In the genomic region with DNA sequence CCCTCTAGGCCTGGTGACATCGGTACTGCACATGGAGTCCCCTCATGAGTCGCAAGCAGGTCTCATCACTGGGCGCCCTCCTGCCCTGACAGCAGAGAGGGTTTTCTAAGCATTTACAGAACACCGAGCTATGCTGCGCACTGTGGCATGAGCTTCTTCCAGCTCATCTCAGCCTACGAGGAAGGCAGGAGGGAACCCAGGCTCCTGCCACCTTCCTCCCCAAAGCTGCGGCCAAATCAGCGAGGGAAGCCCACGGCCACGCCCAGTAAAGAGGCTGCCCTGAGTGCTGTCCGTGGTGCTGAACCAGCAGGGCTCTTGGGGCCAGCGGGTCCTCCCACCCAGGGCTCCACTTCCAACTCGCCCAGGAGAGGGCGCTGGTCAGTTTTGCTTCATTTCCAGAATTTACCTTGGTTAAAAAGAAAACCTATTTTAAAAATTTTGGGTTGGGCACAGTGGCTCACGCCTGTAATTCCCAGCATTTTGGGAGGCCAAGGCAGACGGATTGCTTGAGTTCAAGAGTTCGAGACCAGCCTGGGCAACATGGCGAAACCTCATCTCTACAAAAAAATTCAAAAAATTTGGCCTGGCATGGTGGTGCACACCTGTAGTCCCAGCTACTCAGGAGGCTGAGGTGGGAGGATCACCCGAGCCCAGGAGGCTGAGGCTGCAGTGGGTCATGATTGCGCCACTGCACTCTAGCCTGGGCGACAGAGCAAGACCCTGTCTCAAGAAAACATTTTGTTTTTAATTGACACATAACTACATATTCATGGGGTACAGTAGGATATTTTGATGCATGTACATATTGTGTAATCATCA, we compare ENCODE assay signal across 8 cellular contexts. TPM values are rescaled to one million over a fixed set of nuclear protein-coding genes. Genes with fewer than 3 reads are reported as not detected.
DNase-seq lines count a peak whose midpoint lies in the region; ATAC-seq and TF ChIP-seq lines count a peak whose summit lies in the region.

No MANE protein-coding gene starts in this region.

- H3K4me1 ChIP-seq in CD8-positive, alpha-beta memory T cell (ENCODE audit: insufficient read depth, low read length): no peaks in the 10 kb centered on the region
- H3K4me1 ChIP-seq in heart left ventricle (no peaks in the 10 kb centered on the region), gastrocnemius medialis (no peaks in the 10 kb centered on the region)

- peaks cover 8 to 46% of the 10 kb centered on the region in 2 donors for H3K27me3 Mint-ChIP-seq in CD8-positive, alpha-beta memory T cell
- peaks cover 12% of the 10 kb centered on the region for H3K27me3 Mint-ChIP-seq in activated naive CD8-positive, alpha-beta T cell treated with anti-CD3 and anti-CD28 coated beads, Interleukin-2, amount 50 U/mL, for 24 hours

- intact Hi-C loops in heart left ventricle (cut with DNase I): loop anchor here in 7 of 10 donors (5.0 to 10.0 kb wide), 3 partner anchors 112 to 122 kb away; no protein-coding TSS in a partner anchor
- intact Hi-C loops in gastrocnemius medialis (cut with DNase I; ENCODE audit: low total_unique reads): no loop called here

- H3K27me3 ChIP-seq in CD8-positive, alpha-beta memory T cell (ENCODE audit: insufficient read depth, low read length, poor library complexity, severe bottlenecking): no peaks in the 10 kb centered on the region
- H3K27me3 ChIP-seq in heart left ventricle: peaks cover 0 to 8% (median 0%) of the 10 kb centered on the region in 9 donors
- peaks cover 0 to 11% (median 0%) of the 10 kb centered on the region in 3 donors for H3K27me3 ChIP-seq in gastrocnemius medialis

- peak; percentile 8 to 55 (median 20) for DNase-seq in CD8-positive, alpha-beta memory T cell
- peak; percentile 96 for DNase-seq in HEK293T (ENCODE audit: extremely low spot score)
- peak; percentile 88 for DNase-seq in SK-MEL-5 (ENCODE audit: low read depth, low spot score)
- peak; percentile 85 for DNase-seq in activated naive CD8-positive, alpha-beta T cell treated with anti-CD3 and anti-CD28 coated beads, Interleukin-2, amount 50 U/mL, for 24 hours
- DNase-seq in heart left ventricle: peak; percentile 75 to 87 (median 78)
- peak; percentile 39 for DNase-seq in putamen (ENCODE audit: low spot score)
- no peak for DNase-seq in gastrocnemius medialis

- TF ChIP-seq CTCF in heart left ventricle (IDR thresholded peaks at IDR 0.05): peak; percentile 25 to 75 (median 56)
- peak in 1 of 5 experiments; percentile 21 for TF ChIP-seq CTCF in gastrocnemius medialis (IDR thresholded peaks at IDR 0.05 in 4 of 5, conservative IDR thresholded peaks at IDR 0.05 in 1 of 5)

- no peak overlapping the region for H3K27ac ChIP-seq in CD8-positive, alpha-beta memory T cell (ENCODE audit: low read depth, low read length)
- no peak overlapping the region for H3K27ac ChIP-seq in heart left ventricle
- H3K27ac ChIP-seq in gastrocnemius medialis: no peak overlapping the region

- no peaks in the 10 kb centered on the region for H3K9me3 ChIP-seq in CD8-positive, alpha-beta memory T cell (ENCODE audit: low read length)
- no peaks in the 10 kb centered on the region for H3K9me3 ChIP-seq in heart left ventricle
- no peaks in the 10 kb centered on the region for H3K9me3 ChIP-seq in gastrocnemius medialis

- peaks cover 0 to 3% (median 0%) of the 10 kb centered on the region in 5 donors for H3K9me3 Mint-ChIP-seq in CD8-positive, alpha-beta memory T cell
- H3K9me3 Mint-ChIP-seq in activated naive CD8-positive, alpha-beta T cell treated with anti-CD3 and anti-CD28 coated beads, Interleukin-2, amount 50 U/mL, for 24 hours: no peaks in the 10 kb centered on the region

- no peaks in the 10 kb centered on the region for H3K36me3 ChIP-seq in CD8-positive, alpha-beta memory T cell (ENCODE audit: insufficient read depth, low read length)
- H3K36me3 ChIP-seq in heart left ventricle (no peaks in the 10 kb centered on the region), gastrocnemius medialis (no peaks in the 10 kb centered on the region)

- WGBS in heart left ventricle, 4 donors: 27 to 45% (median 35%) methylated on average over 15 to 21 of the region's 21 CpGs

- H3K4me3 Mint-ChIP-seq in CD8-positive, alpha-beta memory T cell: no peak overlapping the region
- no peak overlapping the region for H3K4me3 Mint-ChIP-seq in activated naive CD8-positive, alpha-beta T cell treated with anti-CD3 and anti-CD28 coated beads, Interleukin-2, amount 50 U/mL, for 24 hours

- H3K4me3 ChIP-seq in CD8-positive, alpha-beta memory T cell (ENCODE audit: low read length): no peak overlapping the region
- H3K4me3 ChIP-seq in heart left ventricle: no peak overlapping the region
- no peak overlapping the region for H3K4me3 ChIP-seq in gastrocnemius medialis

- ATAC-seq in activated naive CD8-positive, alpha-beta T cell treated with anti-CD3 and anti-CD28 coated beads, Interleukin-2, amount 50 U/mL, for 24 hours: peak; percentile 60
- peak; percentile 66 to 91 (median 90) for ATAC-seq in heart left ventricle
- no peak for ATAC-seq in gastrocnemius medialis
- ATAC-seq in HG03108 (IDR thresholded peaks at IDR 0.05; ENCODE audit: unreplicated experiment): no peak

- no peaks in the 10 kb centered on the region for H3K36me3 Mint-ChIP-seq in CD8-positive, alpha-beta memory T cell
- no peaks in the 10 kb centered on the region for H3K36me3 Mint-ChIP-seq in activated naive CD8-positive, alpha-beta T cell treated with anti-CD3 and anti-CD28 coated beads, Interleukin-2, amount 50 U/mL, for 24 hours (ENCODE audit: low read depth)

- peaks cover 0 to 6% (median 0%) of the 10 kb centered on the region in 3 donors for H3K4me1 Mint-ChIP-seq in CD8-positive, alpha-beta memory T cell
- H3K4me1 Mint-ChIP-seq in activated naive CD8-positive, alpha-beta T cell treated with anti-CD3 and anti-CD28 coated beads, Interleukin-2, amount 50 U/mL, for 24 hours: peaks cover 4% of the 10 kb centered on the region

- in situ Hi-C loops in SK-MEL-5 (cut with HindIII; ENCODE audit: low pct_unique_long_range_greater_than_20kb, low sequenced_read_pairs): no loop called here
- in situ Hi-C loops in gastrocnemius medialis (cut with MboI; ENCODE audit: low sequenced_read_pairs in 4 of 4): no loop called here

- no peak overlapping the region for H3K27ac Mint-ChIP-seq in CD8-positive, alpha-beta memory T cell
- H3K27ac Mint-ChIP-seq in activated naive CD8-positive, alpha-beta T cell treated with anti-CD3 and anti-CD28 coated beads, Interleukin-2, amount 50 U/mL, for 24 hours: no peak overlapping the region

- POLR2A ChIA-PET in CD8-positive, alpha-beta memory T cell (lab: Charles Lee): no interaction called here
- POLR2A ChIA-PET in HEK293T (lab: Yijun Ruan, JAX): no interaction called here

- TF ChIP-seq POLR2A in heart left ventricle (IDR thresholded peaks at IDR 0.05) (no peak), gastrocnemius medialis (IDR thresholded peaks at IDR 0.05) (no peak)

- CTCF ChIA-PET in CD8-positive, alpha-beta memory T cell (lab: Charles Lee): no interaction called here
- CTCF ChIA-PET in HEK293T (lab: Yijun Ruan, JAX): interaction anchor here (0.6 to 0.7 kb wide), 2 partner anchors 87 to 107 kb away, joined by 3 read pairs; no protein-coding TSS in a partner anchor

TF ChIP-seq in HEK293T, 16 proteins besides CTCF, POLR2A, EP300 and RAD21:
- TF ChIP-seq NFRKB (IDR thresholded peaks at IDR 0.05) (no peak), FOXK2 (IDR thresholded peaks at IDR 0.05) (no peak), ARNT (IDR thresholded peaks at IDR 0.05) (no peak), SP1 (IDR thresholded peaks at IDR 0.05) (no peak), SUZ12 (IDR thresholded peaks at IDR 0.05) (no peak), LEF1 (IDR thresholded peaks at IDR 0.05; ENCODE audit: borderline replicate concordance) (no peak), FOXA1 (IDR thresholded peaks at IDR 0.05) (no peak)

RNA-seq across cellular contexts. Expression of a gene that starts 34.2 kb away (rescaled TPM):
- total RNA-seq in CD8-positive, alpha-beta memory T cell: not detected
- not detected for polyA plus RNA-seq in CD8-positive, alpha-beta memory T cell
- total RNA-seq in SK-MEL-5 (2014; rRNA removed; shearing (Covaris generic)): 4.2 and 4.7 TPM in 2 replicates
- 7.6 and 11.8 TPM in 2 replicates for polyA plus RNA-seq in SK-MEL-5 (2015; cell fraction: cytosol; rRNA removed)
- 27.3 and 33.1 TPM in 2 replicates for polyA plus RNA-seq in SK-MEL-5 (2015; cell fraction: nucleus; rRNA removed)
- total RNA-seq in heart left ventricle (1 to 10 TPM in 2 of 9 donors, under 1 TPM in 3, not detected in 4; 0.40 to 1.6 (median 0.63) TPM), gastrocnemius medialis (under 1 TPM in 1 of 4 donors, not detected in 3; 0.07 TPM)
- polyA plus RNA-seq in heart left ventricle: under 1 TPM; 0.04 TPM

Comparison
In these comparisons a context has a peak if more than half of its experiments do, and no peak if none do; other contexts are left out.
1. DNase-seq: peak in CD8-positive, alpha-beta memory T cell (5 of 5), HEK293T (single experiment), SK-MEL-5 (single experiment), activated naive CD8-positive, alpha-beta T cell treated with anti-CD3 and anti-CD28 coated beads, Interleukin-2, amount 50 U/mL, for 24 hours (single experiment), heart left ventricle (5 of 5) and putamen (single experiment); none in gastrocnemius medialis (0 of 2).
2. ATAC-seq: peak in activated naive CD8-positive, alpha-beta T cell treated with anti-CD3 and anti-CD28 coated beads, Interleukin-2, amount 50 U/mL, for 24 hours (single experiment) and heart left ventricle (4 of 4); none in gastrocnemius medialis (0 of 2) and HG03108 (single experiment).